8 cellular contexts compared by ENCODE assay signal in the genomic region with DNA sequence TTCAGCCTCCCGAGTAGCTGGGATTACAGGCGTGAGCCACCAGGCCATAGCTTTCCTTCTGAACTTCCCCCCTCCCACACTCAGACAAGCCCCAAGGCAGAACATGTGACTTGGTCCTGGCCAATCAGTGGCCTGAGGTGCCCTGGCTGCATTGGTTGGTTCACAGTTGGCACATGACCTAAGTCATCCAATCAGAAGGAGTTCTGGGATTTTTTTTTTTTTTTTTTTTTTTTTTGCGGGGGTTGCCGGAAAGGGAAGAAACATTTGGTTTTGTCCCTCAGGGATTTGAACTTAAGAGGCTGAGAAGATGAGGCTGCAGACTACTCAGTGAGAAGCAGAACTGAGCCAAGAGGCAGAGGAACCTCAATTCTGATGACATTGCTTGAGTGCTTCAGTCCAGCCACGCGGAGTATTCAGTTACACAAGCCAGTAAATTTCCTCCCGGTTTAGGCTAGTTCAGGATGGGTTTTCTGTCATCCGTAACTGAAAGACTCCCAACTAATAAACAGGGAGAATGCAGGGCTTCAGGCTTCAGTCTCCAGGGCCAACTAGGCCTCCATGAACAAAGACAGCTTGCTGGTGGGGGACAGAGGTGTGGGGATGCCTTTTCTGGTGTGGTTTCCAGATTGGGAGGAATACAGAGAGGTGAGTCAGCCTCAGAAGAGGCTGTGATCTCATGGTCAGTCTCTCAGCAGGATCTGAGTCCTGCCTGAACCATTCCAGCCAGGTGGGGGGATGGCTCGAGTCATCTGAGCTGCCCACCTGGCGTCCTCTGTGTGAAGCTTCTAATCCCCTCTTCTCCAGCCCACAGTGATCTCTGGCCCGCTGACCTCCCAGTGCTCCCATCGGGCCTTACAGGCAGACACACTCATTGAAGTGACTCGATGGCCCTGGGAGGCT.
DNase-seq lines count a peak whose midpoint lies in the region; ATAC-seq lines count a peak whose summit lies in the region.

No MANE protein-coding gene starts in this region.

- H3K36me3 ChIP-seq in effector memory CD4-positive, alpha-beta T cell (ENCODE audit: control insufficient read depth, insufficient read depth, low read length) = no peaks in the 10 kb centered on the region

- peaks cover 11% of the 10 kb centered on the region for H3K4me1 ChIP-seq in effector memory CD4-positive, alpha-beta T cell (ENCODE audit: control insufficient read depth, insufficient read depth, low read length, poor library complexity, severe bottlenecking)

- peak; percentile 37 for ATAC-seq in HG03460 (IDR thresholded peaks at IDR 0.05; ENCODE audit: unreplicated experiment)
- no peak for ATAC-seq in HG02798 (IDR thresholded peaks at IDR 0.05; ENCODE audit: poor library complexity, unreplicated experiment)

- H3K27ac ChIP-seq in effector memory CD4-positive, alpha-beta T cell (ENCODE audit: insufficient read depth, low read length, poor library complexity, severe bottlenecking) = no peak overlapping the region

- no peaks in the 10 kb centered on the region for H3K27me3 ChIP-seq in effector memory CD4-positive, alpha-beta T cell (replicated peaks; ENCODE audit: control insufficient read depth, insufficient read depth, low read length, poor library complexity, severe bottlenecking)

- no peak overlapping the region for H3K4me3 ChIP-seq in effector memory CD4-positive, alpha-beta T cell (ENCODE audit: insufficient read depth, low read depth, low read length, poor library complexity, severe bottlenecking)

- H3K9me3 ChIP-seq in effector memory CD4-positive, alpha-beta T cell (ENCODE audit: control insufficient read depth, low read length) = no peaks in the 10 kb centered on the region

- peak; percentile 18 for DNase-seq in activated naive CD4-positive, alpha-beta T cell treated with Interleukin-2 at 50 U/mL for 16 hours
- no peak for DNase-seq in activated naive CD4-positive, alpha-beta T cell (lab: John Stamatoyannopoulos, UW)
- DNase-seq in T1000 (lab: John Stamatoyannopoulos, UW) (peak; percentile 78), left kidney (ENCODE audit: low read depth, low spot score) (peak; percentile 93), DMS153 (lab: John Stamatoyannopoulos, UW) (no peak)
- no peak for DNase-seq in effector memory CD4-positive, alpha-beta T cell

Comparison
In these comparisons a context has a peak if more than half of its experiments do, and no peak if none do; other contexts are left out.
1. DNase-seq: peak in activated naive CD4-positive, alpha-beta T cell treated with Interleukin-2 at 50 U/mL for 16 hours (single experiment), T1000 (single experiment) and left kidney (single experiment); none in activated naive CD4-positive, alpha-beta T cell (0 of 4), effector memory CD4-positive, alpha-beta T cell (0 of 3) and DMS153 (single experiment).